Comparison of ENCODE assay signal across 15 cellular contexts in the genomic region with DNA sequence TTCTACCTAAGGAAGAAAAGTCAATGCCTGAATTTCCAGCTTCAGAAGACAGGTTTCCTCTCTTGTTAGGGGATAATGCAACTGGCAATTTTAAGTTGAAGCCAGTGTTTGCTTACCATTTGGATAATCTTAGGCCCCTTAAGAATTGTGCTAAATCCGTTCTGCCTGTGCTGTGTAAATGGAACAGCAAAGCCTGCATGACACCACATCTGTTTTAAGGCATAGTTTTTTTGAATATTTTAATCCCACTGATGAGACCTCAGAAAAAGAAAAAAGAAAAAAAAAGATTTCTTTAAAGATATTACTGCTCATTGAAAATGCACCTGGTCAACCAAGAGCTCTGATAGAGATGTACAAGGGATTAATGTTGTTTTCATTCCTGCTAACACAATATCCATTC.
A peak's percentile ranks its signal among the peaks of the same experiment; 100 is the strongest.
DNase-seq lines count a peak whose midpoint lies in the region; ATAC-seq and TF ChIP-seq lines count a peak whose summit lies in the region.
"Had no signal": no experiment of that assay in that cellular context is flagged by ENCODE, and none has a peak within 500 bp of the region (broad histone marks: within the 10 kb centered on the region; RNA-seq: fewer than 3 reads in every experiment).

No MANE protein-coding gene starts in this region.

- H3K27ac Mint-ChIP-seq in Calu3 (ENCODE audit: unreplicated experiment): no peak overlapping the region
- no peak overlapping the region for H3K27ac Mint-ChIP-seq in central memory CD8-positive, alpha-beta T cell (ENCODE audit: low read depth)
- H3K27ac Mint-ChIP-seq: B cell; CD4-positive, alpha-beta T cell had no signal

- peak overlapping the region; percentile 67 for H3K4me2 ChIP-seq in KMS-11
- peak overlapping the region; percentile 72 for H3K4me2 ChIP-seq in OCI-LY1 (ENCODE audit: low read length)

- no peaks in the 10 kb centered on the region for H3K9me3 ChIP-seq in OCI-LY1 (ENCODE audit: low read length)

- intact Hi-C loops in Calu3 (cut with micrococcal nuclease; ENCODE audit: unreplicated experiment): no loop called here

- H3K4me3 ChIP-seq in KMS-11 (IDR thresholded peaks at IDR 0.05; ENCODE audit: insufficient read depth, low read depth, low read length): no peak overlapping the region
- peak overlapping the region; percentile 40 for H3K4me3 ChIP-seq in OCI-LY1 (ENCODE audit: low read depth, low read length, poor library complexity, severe bottlenecking)

- no peaks in the 10 kb centered on the region for H3F3A ChIP-seq in OCI-LY1 (ENCODE audit: insufficient read depth, low read length)

- no peaks in the 10 kb centered on the region for H3K27me3 Mint-ChIP-seq in Calu3 (ENCODE audit: unreplicated experiment)
- H3K27me3 Mint-ChIP-seq in central memory CD8-positive, alpha-beta T cell: no peaks in the 10 kb centered on the region
- H3K27me3 Mint-ChIP-seq: B cell; CD4-positive, alpha-beta T cell had no signal

- BruUV-seq in Calu3 (replicated peaks; lab: Mats Ljungman, UMichigan): no TSS peak

- H3K27me3 ChIP-seq in KMS-11 (ENCODE audit: insufficient read depth, low read depth) (no peaks in the 10 kb centered on the region), OCI-LY1 (ENCODE audit: insufficient read depth, low read length) (no peaks in the 10 kb centered on the region)

- H3K4me1 ChIP-seq in KMS-11 (ENCODE audit: low read depth, poor library complexity, severe bottlenecking) (peaks cover 22% of the 10 kb centered on the region), OCI-LY1 (ENCODE audit: insufficient read depth, low read length, severe bottlenecking) (peaks cover 68% of the 10 kb centered on the region)

- H3K27ac ChIP-seq in KMS-11: peak overlapping the region; percentile 6; the same call in 1 of the 2 replicates
- H3K27ac ChIP-seq in OCI-LY1 (ENCODE audit: low read depth, low read length, poor library complexity, severe bottlenecking): peak overlapping the region; percentile 54

- H3K79me2 ChIP-seq in KMS-11 (ENCODE audit: insufficient read depth, low read depth): no peaks in the 10 kb centered on the region
- no peaks in the 10 kb centered on the region for H3K79me2 ChIP-seq in OCI-LY1 (ENCODE audit: insufficient read depth, low read length)

- H3K9ac ChIP-seq in KMS-11 (no peak overlapping the region), OCI-LY1 (ENCODE audit: low read length) (peak overlapping the region; percentile 33; the same call in 1 of the 2 replicates)

- CTCF ChIA-PET in Calu3 (lab: Charles Lee): no interaction called here

- no peak for TF ChIP-seq CTCF in Calu3 (IDR thresholded peaks at IDR 0.05; ENCODE audit: unreplicated experiment)
- no peak for TF ChIP-seq CTCF in KMS-11 (conservative IDR thresholded peaks at IDR 0.05; ENCODE audit: low read depth, low read length)
- TF ChIP-seq CTCF in OCI-LY1 (IDR thresholded peaks at IDR 0.05; ENCODE audit: low read length): no peak

- H3K36me3 Mint-ChIP-seq in Calu3 (ENCODE audit: insufficient read depth, unreplicated experiment): no peaks in the 10 kb centered on the region
- H3K36me3 Mint-ChIP-seq in central memory CD8-positive, alpha-beta T cell (ENCODE audit: insufficient read depth): no peaks in the 10 kb centered on the region

- DNase-seq in Calu3 (no peak), D341Med (ENCODE audit: low spot score) (no peak)
- no peak for DNase-seq in central memory CD8-positive, alpha-beta T cell (ENCODE audit: low spot score in 2 of 2)
- no peak for DNase-seq in central memory CD4-positive, alpha-beta T cell
- DNase-seq: CD4-positive, alpha-beta T cell; KG1; NCI-H1092 treated with DMSO at 0.1 percent for 48 hours; NCI-H2081; NCI-H2171 treated with DMSO at 0.1 percent for 48 hours; NCI-H446 treated with DMSO at 0.1 percent for 48 hours had no signal

- peak overlapping the region; percentile 21 for H2AFZ ChIP-seq in KMS-11 (ENCODE audit: low read depth)
- peak overlapping the region; percentile 38 for H2AFZ ChIP-seq in OCI-LY1 (ENCODE audit: low read length)

- H3K9me3 Mint-ChIP-seq in Calu3 (ENCODE audit: low read depth, unreplicated experiment): no peaks in the 10 kb centered on the region
- H3K9me3 Mint-ChIP-seq in central memory CD8-positive, alpha-beta T cell: peaks cover 14% of the 10 kb centered on the region
- H3K9me3 Mint-ChIP-seq: CD4-positive, alpha-beta T cell had no signal

- H4K20me1 ChIP-seq in KMS-11 (ENCODE audit: insufficient read depth) (no peaks in the 10 kb centered on the region), OCI-LY1 (ENCODE audit: insufficient read depth, low read length) (no peaks in the 10 kb centered on the region)

- no peak for ATAC-seq in central memory CD8-positive, alpha-beta T cell (replicated peaks; ENCODE audit: extremely low read depth, poor library complexity, severe bottlenecking)
- no peak for ATAC-seq in GM18861 (IDR thresholded peaks at IDR 0.05; ENCODE audit: unreplicated experiment)
- ATAC-seq: Panc1 had no signal

- no peaks in the 10 kb centered on the region for H3K36me3 ChIP-seq in KMS-11 (ENCODE audit: insufficient read depth)
- no peaks in the 10 kb centered on the region for H3K36me3 ChIP-seq in OCI-LY1 (ENCODE audit: insufficient read depth, low read length)

- H3K9me2 ChIP-seq in OCI-LY1 (ENCODE audit: low read depth, low read length): no peaks in the 10 kb centered on the region

- H3K4me1 Mint-ChIP-seq in Calu3 (ENCODE audit: low read depth, unreplicated experiment): no peaks in the 10 kb centered on the region
- H3K4me1 Mint-ChIP-seq in central memory CD8-positive, alpha-beta T cell: peaks cover 10% of the 10 kb centered on the region

- H3K4me3 Mint-ChIP-seq in Calu3 (ENCODE audit: low read depth, unreplicated experiment): peak overlapping the region; percentile 61
- peak overlapping the region; percentile 70 for H3K4me3 Mint-ChIP-seq in central memory CD8-positive, alpha-beta T cell
- H3K4me3 Mint-ChIP-seq: CD4-positive, alpha-beta T cell had no signal
